10 cellular contexts compared by ENCODE assay signal in genomic region chr20:23320317-23320716, GRCh38. TPM values are rescaled to one million over a fixed set of nuclear protein-coding genes. Genes with fewer than 3 reads are reported as not detected.
A peak's percentile ranks its signal among the peaks of the same experiment; 100 is the strongest.
DNase-seq lines count a peak whose midpoint lies in the region; ATAC-seq and TF ChIP-seq lines count a peak whose summit lies in the region.
"Had no signal": no experiment of that assay in that cellular context is flagged by ENCODE, and none has a peak within 500 bp of the region (broad histone marks: within the 10 kb centered on the region; RNA-seq: fewer than 3 reads in every experiment).

No MANE protein-coding gene starts in this region.

- DNase-seq in Caki2 (ENCODE audit: low read depth): peak; percentile 9
- peak; percentile 25 to 46 for DNase-seq in Kasumi-1 (lab: John Stamatoyannopoulos, UW)
- no peak for DNase-seq in astrocyte of the cerebellum (ENCODE audit: low read depth)
- peak; percentile 49 for DNase-seq in mesenchymal stem cell
- DNase-seq in epidermal melanocyte (ENCODE audit: insufficient read length, low spot score): no peak
- no peak for DNase-seq in KBM-7
- DNase-seq: dorsolateral prefrontal cortex had no signal

- H2BK12ac ChIP-seq in mesenchymal stem cell (ENCODE audit: low read length in 2 of 2): no peak overlapping the region

- peak; percentile 48 for TF ChIP-seq CTCF in astrocyte of the cerebellum (IDR thresholded peaks at IDR 0.05; ENCODE audit: low read depth, low read length, missing control alignments)

- 85% methylated on average over 8 of the region's 8 CpGs for WGBS in mesenchymal stem cell

- no peak overlapping the region for H3K27ac ChIP-seq in mesenchymal stem cell (ENCODE audit: low read length, poor library complexity, severe bottlenecking)
- H3K27ac ChIP-seq: dorsolateral prefrontal cortex had no signal

- no peaks in the 10 kb centered on the region for H3K9me3 ChIP-seq in mesenchymal stem cell (ENCODE audit: control insufficient read depth, low read length)

- no peak overlapping the region for H3K9ac ChIP-seq in mesenchymal stem cell (ENCODE audit: low read length)

- in situ Hi-C loops in Caki2 (cut with HindIII; ENCODE audit: low pct_unique_long_range_greater_than_20kb, low sequenced_read_pairs): no loop called here
- in situ Hi-C loops in astrocyte of the cerebellum (cut with HindIII; ENCODE audit: low sequenced_read_pairs): no loop called here
- in situ Hi-C loops in KBM-7 (cut with MboI; ENCODE audit: low pct_unique_long_range_greater_than_20kb, low sequenced_read_pairs): no loop called here

- no peak overlapping the region for H3K23ac ChIP-seq in mesenchymal stem cell (ENCODE audit: low read length in 2 of 2)

- H3K4me1 ChIP-seq in mesenchymal stem cell (ENCODE audit: control insufficient read depth, insufficient read depth, low read depth, low read length): no peaks in the 10 kb centered on the region

- peaks cover 3 to 18% of the 10 kb centered on the region in 2 experiments for H3K27me3 ChIP-seq in mesenchymal stem cell (ENCODE audit: control insufficient read depth in 1 of 2, insufficient read depth in 1 of 2, low read length in 2 of 2)

- ATAC-seq in GM18511 (IDR thresholded peaks at IDR 0.05; ENCODE audit: unreplicated experiment): no peak
- no peak for ATAC-seq in GM18907 (IDR thresholded peaks at IDR 0.05; ENCODE audit: unreplicated experiment)
- ATAC-seq: naive thymus-derived CD8-positive, alpha-beta T cell had no signal

- no peak overlapping the region for H2AFZ ChIP-seq in mesenchymal stem cell (ENCODE audit: low read depth, low read length)

- H2BK120ac ChIP-seq in mesenchymal stem cell (ENCODE audit: low read depth, low read length): no peak overlapping the region

- no peak overlapping the region for H3K4ac ChIP-seq in mesenchymal stem cell (ENCODE audit: low read depth in 1 of 2, low read length in 2 of 2)

- no peak overlapping the region for H3K14ac ChIP-seq in mesenchymal stem cell (ENCODE audit: low read length in 2 of 2)

- H4K8ac ChIP-seq in mesenchymal stem cell (ENCODE audit: low read length): no peak overlapping the region

- no peak overlapping the region for H2BK5ac ChIP-seq in mesenchymal stem cell (ENCODE audit: low read depth, low read length, poor library complexity, severe bottlenecking)

- H3K4me2 ChIP-seq in mesenchymal stem cell (ENCODE audit: low read length, poor library complexity, severe bottlenecking): no peak overlapping the region

- H3K79me1 ChIP-seq in mesenchymal stem cell (replicated peaks; ENCODE audit: low read length, poor library complexity, severe bottlenecking): no peaks in the 10 kb centered on the region

- no peak overlapping the region for H3K18ac ChIP-seq in mesenchymal stem cell (ENCODE audit: low read depth in 1 of 2, low read length in 2 of 2)

- no peak overlapping the region for H4K91ac ChIP-seq in mesenchymal stem cell (ENCODE audit: low read length)

- H2BK15ac ChIP-seq in mesenchymal stem cell (ENCODE audit: low read depth, poor library complexity, severe bottlenecking): no peak overlapping the region

- no peak overlapping the region for H2AK5ac ChIP-seq in mesenchymal stem cell (ENCODE audit: low read length, severe bottlenecking)

- H3K36me3 ChIP-seq in mesenchymal stem cell (ENCODE audit: control insufficient read depth in 1 of 2, insufficient read depth in 2 of 2, low read depth in 1 of 2, low read length in 2 of 2): no peaks in the 10 kb centered on the region

- H3K4me3 ChIP-seq in astrocyte of the cerebellum (ENCODE audit: low read depth, low read length) (no peak overlapping the region), mesenchymal stem cell (ENCODE audit: insufficient read depth in 1 of 2, low read depth in 1 of 2, low read length in 2 of 2) (no peak overlapping the region)
- H3K4me3 ChIP-seq: dorsolateral prefrontal cortex had no signal

RNA-seq across cellular contexts. Expression of gene NXT1, which starts 30.3 kb away (rescaled TPM):
- 67.0 and 113 TPM in 2 replicates for total RNA-seq in Caki2 (2014; rRNA removed; shearing (Covaris generic); ENCODE audit: low replicate concordance)
- 17.2 TPM for polyA plus RNA-seq in mesenchymal stem cell (2013, experiment 1 of 2)
- polyA plus RNA-seq in mesenchymal stem cell (2013, experiment 2 of 2): 18.1 TPM

RNA-seq across cellular contexts. Expression of gene GZF1, which starts 41.7 kb away (rescaled TPM):
- 9.9 and 30.8 TPM in 2 replicates for total RNA-seq in Caki2 (2014; rRNA removed; shearing (Covaris generic); ENCODE audit: low replicate concordance)
- 5.8 TPM for polyA plus RNA-seq in mesenchymal stem cell (2013, experiment 1 of 2)
- polyA plus RNA-seq in mesenchymal stem cell (2013, experiment 2 of 2): 6.2 TPM

Comparison
In these comparisons a context has a peak if more than half of its experiments do, and no peak if none do; other contexts are left out.
1. DNase-seq: peak in Caki2 (single experiment), Kasumi-1 (2 of 2) and mesenchymal stem cell (single experiment); none in astrocyte of the cerebellum (single experiment), epidermal melanocyte (single experiment) and KBM-7 (single experiment).